9 cellular contexts compared by ENCODE assay signal in genomic region chr22:43000441-43001175, GRCh38. TPM values are rescaled to one million over a fixed set of nuclear protein-coding genes. Genes with fewer than 3 reads are reported as not detected.
DNase-seq lines count a peak whose midpoint lies in the region; ATAC-seq and TF ChIP-seq lines count a peak whose summit lies in the region.
"Had no signal": no experiment of that assay in that cellular context is flagged by ENCODE, and none has a peak within 500 bp of the region (broad histone marks: within the 10 kb centered on the region; RNA-seq: fewer than 3 reads in every experiment).

No MANE protein-coding gene starts in this region.

- TF ChIP-seq CTCF in mesothelial cell of epicardium (IDR thresholded peaks at IDR 0.05; ENCODE audit: unreplicated experiment): no peak
- no peak for TF ChIP-seq CTCF in transverse colon (IDR thresholded peaks at IDR 0.05)

- peak overlapping the region; percentile 54 for H3K27ac Mint-ChIP-seq in activated naive CD8-positive, alpha-beta T cell
- H3K27ac Mint-ChIP-seq in mesothelial cell of epicardium: peak overlapping the region; percentile 58

- in situ Hi-C loops in transverse colon (cut with MboI; ENCODE audit: low pct_ligation_motif_present in 1 of 4, low pct_unique_long_range_greater_than_20kb in 1 of 4, low sequenced_read_pairs in 3 of 4): no loop called here

- H3K27me3 ChIP-seq in transverse colon: no peaks in the 10 kb centered on the region

- no peaks in the 10 kb centered on the region for H3K27me3 Mint-ChIP-seq in activated naive CD8-positive, alpha-beta T cell
- no peaks in the 10 kb centered on the region for H3K27me3 Mint-ChIP-seq in mesothelial cell of epicardium (ENCODE audit: low read depth)

- peak overlapping the region; percentile 42 to 69 (median 58) for H3K27ac ChIP-seq in transverse colon

- no peak for TF ChIP-seq EP300 in transverse colon (IDR thresholded peaks at IDR 0.05; ENCODE audit: low read depth)

- peaks cover 50 to 87% (median 75%) of the 10 kb centered on the region in 4 donors for H3K4me1 ChIP-seq in transverse colon

- peak; percentile 78 for DNase-seq in activated effector memory CD4-positive, alpha-beta T cell treated with anti-CD3 and anti-CD28 coated beads, Interleukin-2, amount 50 U/mL, for 16 hours
- DNase-seq in activated effector memory CD4-positive, alpha-beta T cell treated with Interleukin-2 at 50 U/mL for 16 hours: no peak
- no peak for DNase-seq in mesothelial cell of epicardium (ENCODE audit: low spot score in 2 of 2, unreplicated experiment in 2 of 2)
- no peak for DNase-seq in transverse colon
- DNase-seq in NCI-H1417 (lab: John Stamatoyannopoulos, UW): no peak
- no peak for DNase-seq in GOT3 (lab: John Stamatoyannopoulos, UW)
- DNase-seq: NCI-H2029 treated with DMSO at 0.1 percent for 48 hours had no signal

- peak overlapping the region; percentile 40 for H3K4me3 Mint-ChIP-seq in activated naive CD8-positive, alpha-beta T cell
- no peak overlapping the region for H3K4me3 Mint-ChIP-seq in mesothelial cell of epicardium

- intact Hi-C loops in transverse colon (cut with DNase I; ENCODE audit: low total_unique reads): no loop called here

- no peaks in the 10 kb centered on the region for H3K9me3 ChIP-seq in transverse colon

- no peak for TF ChIP-seq POLR2A in transverse colon (IDR thresholded peaks at IDR 0.05)

- H3K4me3 ChIP-seq in transverse colon: no peak overlapping the region

- H3K9me3 Mint-ChIP-seq in activated naive CD8-positive, alpha-beta T cell (ENCODE audit: low read depth): no peaks in the 10 kb centered on the region
- H3K9me3 Mint-ChIP-seq in mesothelial cell of epicardium: peaks cover 8% of the 10 kb centered on the region

- H3K36me3 Mint-ChIP-seq in activated naive CD8-positive, alpha-beta T cell: peaks cover 3% of the 10 kb centered on the region
- peaks cover 8% of the 10 kb centered on the region for H3K36me3 Mint-ChIP-seq in mesothelial cell of epicardium

- H3K4me1 Mint-ChIP-seq in activated naive CD8-positive, alpha-beta T cell (ENCODE audit: low read depth): peaks cover 77% of the 10 kb centered on the region
- peaks cover 52% of the 10 kb centered on the region for H3K4me1 Mint-ChIP-seq in mesothelial cell of epicardium

- WGBS in transverse colon (ENCODE audit: low coverage in 1 of 2), 2 donors: 63 to 66% methylated on average over 6 to 8 of the region's 8 CpGs

- ATAC-seq in GM21576 (IDR thresholded peaks at IDR 0.05; ENCODE audit: unreplicated experiment): no peak

- H3K36me3 ChIP-seq in transverse colon: no peaks in the 10 kb centered on the region

RNA-seq across cellular contexts. Expression of gene PACSIN2, which starts 14.3 kb away (rescaled TPM):
- total RNA-seq in mesothelial cell of epicardium (54.5 to 58.7 TPM (median 56.6 TPM) in 3 replicates), transverse colon (100 to 1,000 TPM in 3 of 4 donors, 10 to 100 TPM in 1; 53.9 to 250 (median 198) TPM)
